In genomic region chr2:163733301-163733938, GRCh38 we compare ENCODE assay signal across 9 cellular contexts. TPM values are rescaled to one million over a fixed set of nuclear protein-coding genes. Genes with fewer than 3 reads are reported as not detected.
DNase-seq lines count a peak whose midpoint lies in the region; ATAC-seq and TF ChIP-seq lines count a peak whose summit lies in the region.
"Had no signal": no experiment of that assay in that cellular context is flagged by ENCODE, and none has a peak within 500 bp of the region (broad histone marks: within the 10 kb centered on the region; RNA-seq: fewer than 3 reads in every experiment).

No MANE protein-coding gene starts in this region.

- DNase-seq in M059J (ENCODE audit: low read depth) (peak; percentile 38), breast epithelium (ENCODE audit: low spot score in 2 of 2) (no peak), kidney tubule cell (ENCODE audit: low spot score) (peak; percentile 15), stomach (no peak), RKO (ENCODE audit: low spot score) (no peak), NCI-H1105 treated with DMSO at 0.1 percent for 48 hours (lab: John Stamatoyannopoulos, UW) (no peak)
- DNase-seq in effector memory CD8-positive, alpha-beta T cell, result no peak
- DNase-seq: activated T-cell treated with anti-CD3 and anti-CD28 coated beads, Interleukin-2, amount 50 U/mL, for 72 hours had no signal

- TF ChIP-seq EP300 in stomach (IDR thresholded peaks at IDR 0.05), result no peak

- H3K27ac Mint-ChIP-seq in effector memory CD8-positive, alpha-beta T cell, result no peak overlapping the region
- H3K27ac Mint-ChIP-seq: activated T-cell treated with anti-CD3 and anti-CD28 coated beads, Interleukin-2, amount 50 U/mL, for 72 hours had no signal

- peaks cover 6 to 10% of the 10 kb centered on the region in 2 donors for H3K27me3 Mint-ChIP-seq in effector memory CD8-positive, alpha-beta T cell

- H3K27me3 ChIP-seq in breast epithelium (no peaks in the 10 kb centered on the region), stomach (peaks cover 0 to 10% (median 10%) of the 10 kb centered on the region in 3 donors)

- peaks cover 4 to 14% of the 10 kb centered on the region in 2 donors for H3K9me3 Mint-ChIP-seq in effector memory CD8-positive, alpha-beta T cell

- intact Hi-C loops in breast epithelium (cut with DNase I; ENCODE audit: low total_unique reads) (no loop called here), stomach (cut with DNase I; ENCODE audit: low total_unique reads) (no loop called here)

- no peak for TF ChIP-seq CTCF in breast epithelium (IDR thresholded peaks at IDR 0.05)
- no peak for TF ChIP-seq CTCF in stomach (IDR thresholded peaks at IDR 0.05)

- WGBS in stomach, 5 donors, result 56 to 70% (median 64%) methylated on average over 15 of the region's 15 CpGs

- H3K36me3 Mint-ChIP-seq in effector memory CD8-positive, alpha-beta T cell (ENCODE audit: insufficient read depth), result no peaks in the 10 kb centered on the region

- TF ChIP-seq POLR2A in breast epithelium (IDR thresholded peaks at IDR 0.05), result no peak
- TF ChIP-seq POLR2A in stomach (IDR thresholded peaks at IDR 0.05), result no peak

- H3K9me3 ChIP-seq in breast epithelium, result no peaks in the 10 kb centered on the region
- H3K9me3 ChIP-seq in stomach, result no peaks in the 10 kb centered on the region

- H3K4me3 ChIP-seq in breast epithelium, result peak overlapping the region; percentile 23 to 69 (median 62)
- H3K4me3 ChIP-seq in stomach, result peak overlapping the region; percentile 5 to 71 (median 60)

- H3K4me1 Mint-ChIP-seq in effector memory CD8-positive, alpha-beta T cell (ENCODE audit: low read depth in 2 of 2), result no peaks in the 10 kb centered on the region

- H3K27ac ChIP-seq in breast epithelium (peak overlapping the region; percentile 19 to 41), stomach (peak overlapping the region in 4 of 5 donors; percentile 50 to 90 (median 73))

- no peaks in the 10 kb centered on the region for H3K36me3 ChIP-seq in breast epithelium
- no peaks in the 10 kb centered on the region for H3K36me3 ChIP-seq in stomach

- no peak for ATAC-seq in HG03280 (IDR thresholded peaks at IDR 0.05; ENCODE audit: unreplicated experiment)
- ATAC-seq in effector memory CD8-positive, alpha-beta T cell (replicated peaks), result no peak
- ATAC-seq: activated T-cell treated with anti-CD3 and anti-CD28 coated beads, Interleukin-2, amount 50 U/mL, for 72 hours had no signal

- H3K4me1 ChIP-seq in breast epithelium, result peaks cover 0 to 4% of the 10 kb centered on the region in 2 donors
- H3K4me1 ChIP-seq in stomach, result peaks cover 0 to 20% (median 10%) of the 10 kb centered on the region in 4 donors

- H3K4me3 Mint-ChIP-seq in effector memory CD8-positive, alpha-beta T cell, result no peak overlapping the region
- H3K4me3 Mint-ChIP-seq: activated T-cell treated with anti-CD3 and anti-CD28 coated beads, Interleukin-2, amount 50 U/mL, for 72 hours had no signal

RNA-seq across cellular contexts. Expression of gene FIGN, which starts 2.4 kb away (rescaled TPM):
- total RNA-seq in M059J (2014; rRNA removed; shearing (Covaris generic)), result 1.5 and 3.4 TPM in 2 replicates
- total RNA-seq in breast epithelium (10 to 100 TPM in 1 of 3 donors, 1 to 10 TPM in 2; 2.6 to 13.9 (median 5.0) TPM), stomach (1 to 10 TPM; 1.2 to 8.9 (median 4.1) TPM)
- 1 to 10 TPM in 1 of 3 donors, under 1 TPM in 2; 0.33 to 1.2 (median 0.92) TPM for polyA plus RNA-seq in stomach
- total RNA-seq: activated T-cell treated with anti-CD3 and anti-CD28 coated beads, Interleukin-2, amount 50 U/mL, for 72 hours had no signal

Comparison
In these comparisons a context has a peak if more than half of its experiments do, and no peak if none do; other contexts are left out.
1. DNase-seq: peak in M059J (single experiment) and kidney tubule cell (single experiment); none in breast epithelium (0 of 2), stomach (single experiment), RKO (single experiment), NCI-H1105 treated with DMSO at 0.1 percent for 48 hours (single experiment) and effector memory CD8-positive, alpha-beta T cell (0 of 3).